In the genomic region with DNA sequence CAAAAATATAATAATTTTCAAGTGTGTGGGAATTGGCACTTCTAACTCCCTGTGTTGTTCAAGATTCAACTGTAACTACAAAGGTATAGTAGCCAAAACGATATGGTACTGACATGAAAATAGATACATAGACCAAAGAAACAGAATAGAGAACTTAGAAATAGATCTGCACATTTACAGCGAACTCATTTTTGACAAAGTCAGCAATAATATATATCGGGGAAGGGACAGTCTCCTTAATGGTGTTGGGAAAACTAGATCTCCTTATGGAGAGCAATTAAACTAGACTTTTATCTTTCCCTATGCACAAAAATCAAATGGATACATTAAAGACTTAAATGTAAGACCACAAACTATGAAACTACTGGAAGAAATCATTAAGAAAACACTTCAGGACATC, we compare ENCODE assay signal across 1 cellular context.
TF ChIP-seq lines count a peak whose summit lies in the region.

No MANE protein-coding gene starts in this region.

TF ChIP-seq in IMR-90, 13 proteins besides CTCF, POLR2A, EP300 and RAD21:
- TF ChIP-seq MXI1 (IDR thresholded peaks at IDR 0.05; ENCODE audit: borderline replicate concordance, low read depth, low read length): no peak
- TF ChIP-seq MAZ (IDR thresholded peaks at IDR 0.05; ENCODE audit: borderline replicate concordance, low read depth, low read length): no peak
- TF ChIP-seq, protein P1, sequence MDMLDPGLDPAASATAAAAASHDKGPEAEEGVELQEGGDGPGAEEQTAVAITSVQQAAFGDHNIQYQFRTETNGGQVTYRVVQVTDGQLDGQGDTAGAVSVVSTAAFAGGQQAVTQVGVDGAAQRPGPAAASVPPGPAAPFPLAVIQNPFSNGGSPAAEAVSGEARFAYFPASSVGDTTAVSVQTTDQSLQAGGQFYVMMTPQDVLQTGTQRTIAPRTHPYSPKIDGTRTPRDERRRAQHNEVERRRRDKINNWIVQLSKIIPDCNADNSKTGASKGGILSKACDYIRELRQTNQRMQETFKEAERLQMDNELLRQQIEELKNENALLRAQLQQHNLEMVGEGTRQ (IDR thresholded peaks at IDR 0.05; ENCODE audit: low read depth, low read length): no peak
- TF ChIP-seq MAFK (IDR thresholded peaks at IDR 0.05; ENCODE audit: low read depth, low read length): peak; percentile 44
